Comparison of ENCODE assay signal across 1 cellular context in the genomic region with DNA sequence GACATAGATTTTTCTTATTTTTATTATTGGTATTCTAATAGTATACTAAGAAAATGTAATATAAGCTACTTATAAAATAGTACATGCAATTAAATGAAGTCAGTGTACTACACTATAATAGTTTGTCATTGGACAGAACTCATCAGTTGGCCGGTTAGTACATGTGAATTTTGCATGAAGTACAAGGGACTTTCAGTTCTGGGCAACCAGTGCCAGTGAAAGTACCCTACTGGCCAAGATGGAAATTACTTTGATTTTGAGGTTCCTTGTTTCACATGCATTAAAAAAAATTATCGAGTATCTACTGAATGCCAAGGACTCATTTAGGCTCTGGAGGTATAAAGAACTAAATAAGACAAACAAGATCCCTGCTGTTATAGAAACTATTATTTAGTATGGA.
TF ChIP-seq lines count a peak whose summit lies in the region.

No MANE protein-coding gene starts in this region.

TF ChIP-seq in GM12878, 131 proteins besides CTCF, POLR2A, EP300 and RAD21 (continued from another document):
- TF ChIP-seq, protein P1, sequence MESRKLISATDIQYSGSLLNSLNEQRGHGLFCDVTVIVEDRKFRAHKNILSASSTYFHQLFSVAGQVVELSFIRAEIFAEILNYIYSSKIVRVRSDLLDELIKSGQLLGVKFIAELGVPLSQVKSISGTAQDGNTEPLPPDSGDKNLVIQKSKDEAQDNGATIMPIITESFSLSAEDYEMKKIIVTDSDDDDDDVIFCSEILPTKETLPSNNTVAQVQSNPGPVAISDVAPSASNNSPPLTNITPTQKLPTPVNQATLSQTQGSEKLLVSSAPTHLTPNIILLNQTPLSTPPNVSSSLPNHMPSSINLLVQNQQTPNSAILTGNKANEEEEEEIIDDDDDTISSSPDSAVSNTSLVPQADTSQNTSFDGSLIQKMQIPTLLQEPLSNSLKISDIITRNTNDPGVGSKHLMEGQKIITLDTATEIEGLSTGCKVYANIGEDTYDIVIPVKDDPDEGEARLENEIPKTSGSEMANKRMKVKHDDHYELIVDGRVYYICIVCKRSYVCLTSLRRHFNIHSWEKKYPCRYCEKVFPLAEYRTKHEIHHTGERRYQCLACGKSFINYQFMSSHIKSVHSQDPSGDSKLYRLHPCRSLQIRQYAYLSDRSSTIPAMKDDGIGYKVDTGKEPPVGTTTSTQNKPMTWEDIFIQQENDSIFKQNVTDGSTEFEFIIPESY (IDR thresholded peaks at IDR 0.05), result no peak
- TF ChIP-seq, protein P2, sequence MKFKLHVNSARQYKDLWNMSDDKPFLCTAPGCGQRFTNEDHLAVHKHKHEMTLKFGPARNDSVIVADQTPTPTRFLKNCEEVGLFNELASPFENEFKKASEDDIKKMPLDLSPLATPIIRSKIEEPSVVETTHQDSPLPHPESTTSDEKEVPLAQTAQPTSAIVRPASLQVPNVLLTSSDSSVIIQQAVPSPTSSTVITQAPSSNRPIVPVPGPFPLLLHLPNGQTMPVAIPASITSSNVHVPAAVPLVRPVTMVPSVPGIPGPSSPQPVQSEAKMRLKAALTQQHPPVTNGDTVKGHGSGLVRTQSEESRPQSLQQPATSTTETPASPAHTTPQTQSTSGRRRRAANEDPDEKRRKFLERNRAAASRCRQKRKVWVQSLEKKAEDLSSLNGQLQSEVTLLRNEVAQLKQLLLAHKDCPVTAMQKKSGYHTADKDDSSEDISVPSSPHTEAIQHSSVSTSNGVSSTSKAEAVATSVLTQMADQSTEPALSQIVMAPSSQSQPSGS (IDR thresholded peaks at IDR 0.05; ENCODE audit: low read length), result no peak
- no peak for TF ChIP-seq TCF3 (IDR thresholded peaks at IDR 0.05; ENCODE audit: borderline replicate concordance, insufficient read depth, low read depth, low read length)
- no peak for TF ChIP-seq SIX5 (IDR thresholded peaks at IDR 0.05; ENCODE audit: low read depth, low read length, severe bottlenecking)
- no peak for TF ChIP-seq NRF1 (conservative IDR thresholded peaks at IDR 0.05; ENCODE audit: low read depth, low read length)
- TF ChIP-seq BMI1 (IDR thresholded peaks at IDR 0.05; ENCODE audit: borderline replicate concordance), result no peak
- TF ChIP-seq CREM (IDR thresholded peaks at IDR 0.05; ENCODE audit: low read depth), result no peak
- no peak for TF ChIP-seq TCF7 (IDR thresholded peaks at IDR 0.05; ENCODE audit: borderline replicate concordance)
- no peak for TF ChIP-seq SP1 (IDR thresholded peaks at IDR 0.05; ENCODE audit: low read depth, low read length)
- no peak for TF ChIP-seq NFXL1 (IDR thresholded peaks at IDR 0.05; ENCODE audit: borderline replicate concordance)
